ENCODE assay signal across 1 cellular context in genomic region chr9:114784721-114785253, GRCh38.
TF ChIP-seq lines count a peak whose summit lies in the region.

No MANE protein-coding gene starts in this region.

TF ChIP-seq in SK-N-SH treated with all-trans-retinoic acid at 6 μM for 48 hours, 23 proteins besides CTCF, POLR2A, EP300 and RAD21 (continued from another document):
- TF ChIP-seq ZFP30 (CRISPR knock-in tag; IDR thresholded peaks at IDR 0.05): no peak
- TF ChIP-seq ZNF565 (CRISPR knock-in tag; conservative IDR thresholded peaks at IDR 0.05; ENCODE audit: low read depth): no peak
- TF ChIP-seq OSR1 (CRISPR knock-in tag; IDR thresholded peaks at IDR 0.05): no peak
- no peak for TF ChIP-seq POU6F1 (CRISPR knock-in tag; IDR thresholded peaks at IDR 0.05; ENCODE audit: borderline replicate concordance, low read depth)
- no peak for TF ChIP-seq ISL1 (CRISPR knock-in tag; IDR thresholded peaks at IDR 0.05)
- TF ChIP-seq TSHZ2 (CRISPR knock-in tag; IDR thresholded peaks at IDR 0.05): no peak
- no peak for TF ChIP-seq TCF4 (CRISPR knock-in tag; IDR thresholded peaks at IDR 0.05; ENCODE audit: borderline replicate concordance)
- no peak for TF ChIP-seq ESRRG (CRISPR knock-in tag; IDR thresholded peaks at IDR 0.05)
- TF ChIP-seq ZNF8 (CRISPR knock-in tag; IDR thresholded peaks at IDR 0.05): no peak
- TF ChIP-seq CSDC2 (CRISPR knock-in tag; IDR thresholded peaks at IDR 0.05): no peak
